In the genomic region with DNA sequence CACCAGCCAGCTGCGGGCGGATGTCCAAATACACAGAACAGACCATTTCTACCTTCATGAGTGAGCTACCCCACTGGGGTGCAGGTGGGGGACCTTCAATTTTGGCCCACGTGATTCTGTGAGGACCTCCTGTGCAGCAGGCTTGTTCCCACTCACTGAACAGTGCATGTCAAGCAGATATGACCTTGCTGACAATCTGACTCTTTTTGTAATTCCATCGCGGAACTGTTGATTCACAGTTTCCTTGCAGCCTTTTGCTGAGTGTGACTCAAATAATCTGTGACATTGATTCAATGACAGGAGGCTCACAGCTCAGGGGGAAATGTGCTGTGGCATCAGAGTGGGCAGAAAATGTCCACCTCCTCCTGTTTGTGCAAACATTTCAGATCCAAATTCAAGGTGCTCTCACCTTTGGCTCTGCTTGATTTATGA, we compare ENCODE assay signal across 1 cellular context.
TF ChIP-seq lines count a peak whose summit lies in the region.

No MANE protein-coding gene starts in this region.

TF ChIP-seq in HEK293, 187 proteins besides CTCF, POLR2A, EP300 and RAD21 (continued from another document):
- TF ChIP-seq ZNF544 (tag by site-specific recombination; IDR thresholded peaks at IDR 0.05) (no peak), BCL11A (tag by site-specific recombination; IDR thresholded peaks at IDR 0.05; ENCODE audit: low read depth) (no peak), ZNF341 (tag by site-specific recombination; IDR thresholded peaks at IDR 0.05; ENCODE audit: low read depth) (no peak), ZBTB8A (tag by site-specific recombination; IDR thresholded peaks at IDR 0.05) (no peak), SCRT2 (tag by site-specific recombination; IDR thresholded peaks at IDR 0.05) (0 out of 2 replicates have a peak, but pooled peaks have one; percentile 29), SALL2 (tag by site-specific recombination; IDR thresholded peaks at IDR 0.05; ENCODE audit: borderline replicate concordance) (no peak), WT1 (tag by site-specific recombination; IDR thresholded peaks at IDR 0.05) (no peak), YY1 (tag by site-specific recombination; IDR thresholded peaks at IDR 0.05) (no peak), ZFHX2 (tag by site-specific recombination; conservative IDR thresholded peaks at IDR 0.05) (peak; percentile 49; the same call in 1 of the 2 replicates), YY2 (tag by site-specific recombination; IDR thresholded peaks at IDR 0.05) (no peak), ZNF2 (tag by site-specific recombination; IDR thresholded peaks at IDR 0.05) (no peak), ZNF521 (tag by site-specific recombination; IDR thresholded peaks at IDR 0.05) (no peak), GLIS1 (tag by site-specific recombination; IDR thresholded peaks at IDR 0.05) (peak; percentile 86), REPIN1 (tag by site-specific recombination; IDR thresholded peaks at IDR 0.05; ENCODE audit: low read depth) (no peak), PRDM1 (tag by site-specific recombination; IDR thresholded peaks at IDR 0.05) (no peak), ZNF624 (tag by site-specific recombination; IDR thresholded peaks at IDR 0.05) (no peak), ZNF776 (tag by site-specific recombination; IDR thresholded peaks at IDR 0.05; ENCODE audit: borderline replicate concordance) (no peak), ZNF175 (tag by site-specific recombination; IDR thresholded peaks at IDR 0.05) (no peak), ZNF133 (tag by site-specific recombination; IDR thresholded peaks at IDR 0.05) (no peak), ZIC2 (tag by site-specific recombination; IDR thresholded peaks at IDR 0.05) (peak; percentile 37)
- TF ChIP-seq, protein P1, sequence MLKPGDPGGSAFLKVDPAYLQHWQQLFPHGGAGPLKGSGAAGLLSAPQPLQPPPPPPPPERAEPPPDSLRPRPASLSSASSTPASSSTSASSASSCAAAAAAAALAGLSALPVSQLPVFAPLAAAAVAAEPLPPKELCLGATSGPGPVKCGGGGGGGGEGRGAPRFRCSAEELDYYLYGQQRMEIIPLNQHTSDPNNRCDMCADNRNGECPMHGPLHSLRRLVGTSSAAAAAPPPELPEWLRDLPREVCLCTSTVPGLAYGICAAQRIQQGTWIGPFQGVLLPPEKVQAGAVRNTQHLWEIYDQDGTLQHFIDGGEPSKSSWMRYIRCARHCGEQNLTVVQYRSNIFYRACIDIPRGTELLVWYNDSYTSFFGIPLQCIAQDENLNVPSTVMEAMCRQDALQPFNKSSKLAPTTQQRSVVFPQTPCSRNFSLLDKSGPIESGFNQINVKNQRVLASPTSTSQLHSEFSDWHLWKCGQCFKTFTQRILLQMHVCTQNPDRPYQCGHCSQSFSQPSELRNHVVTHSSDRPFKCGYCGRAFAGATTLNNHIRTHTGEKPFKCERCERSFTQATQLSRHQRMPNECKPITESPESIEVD (tag by site-specific recombination; IDR thresholded peaks at IDR 0.05) = no peak
- TF ChIP-seq, protein P2, sequence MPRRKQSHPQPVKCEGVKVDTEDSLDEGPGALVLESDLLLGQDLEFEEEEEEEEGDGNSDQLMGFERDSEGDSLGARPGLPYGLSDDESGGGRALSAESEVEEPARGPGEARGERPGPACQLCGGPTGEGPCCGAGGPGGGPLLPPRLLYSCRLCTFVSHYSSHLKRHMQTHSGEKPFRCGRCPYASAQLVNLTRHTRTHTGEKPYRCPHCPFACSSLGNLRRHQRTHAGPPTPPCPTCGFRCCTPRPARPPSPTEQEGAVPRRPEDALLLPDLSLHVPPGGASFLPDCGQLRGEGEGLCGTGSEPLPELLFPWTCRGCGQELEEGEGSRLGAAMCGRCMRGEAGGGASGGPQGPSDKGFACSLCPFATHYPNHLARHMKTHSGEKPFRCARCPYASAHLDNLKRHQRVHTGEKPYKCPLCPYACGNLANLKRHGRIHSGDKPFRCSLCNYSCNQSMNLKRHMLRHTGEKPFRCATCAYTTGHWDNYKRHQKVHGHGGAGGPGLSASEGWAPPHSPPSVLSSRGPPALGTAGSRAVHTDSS (tag by site-specific recombination; IDR thresholded peaks at IDR 0.05) = no peak
- TF ChIP-seq, protein P3, sequence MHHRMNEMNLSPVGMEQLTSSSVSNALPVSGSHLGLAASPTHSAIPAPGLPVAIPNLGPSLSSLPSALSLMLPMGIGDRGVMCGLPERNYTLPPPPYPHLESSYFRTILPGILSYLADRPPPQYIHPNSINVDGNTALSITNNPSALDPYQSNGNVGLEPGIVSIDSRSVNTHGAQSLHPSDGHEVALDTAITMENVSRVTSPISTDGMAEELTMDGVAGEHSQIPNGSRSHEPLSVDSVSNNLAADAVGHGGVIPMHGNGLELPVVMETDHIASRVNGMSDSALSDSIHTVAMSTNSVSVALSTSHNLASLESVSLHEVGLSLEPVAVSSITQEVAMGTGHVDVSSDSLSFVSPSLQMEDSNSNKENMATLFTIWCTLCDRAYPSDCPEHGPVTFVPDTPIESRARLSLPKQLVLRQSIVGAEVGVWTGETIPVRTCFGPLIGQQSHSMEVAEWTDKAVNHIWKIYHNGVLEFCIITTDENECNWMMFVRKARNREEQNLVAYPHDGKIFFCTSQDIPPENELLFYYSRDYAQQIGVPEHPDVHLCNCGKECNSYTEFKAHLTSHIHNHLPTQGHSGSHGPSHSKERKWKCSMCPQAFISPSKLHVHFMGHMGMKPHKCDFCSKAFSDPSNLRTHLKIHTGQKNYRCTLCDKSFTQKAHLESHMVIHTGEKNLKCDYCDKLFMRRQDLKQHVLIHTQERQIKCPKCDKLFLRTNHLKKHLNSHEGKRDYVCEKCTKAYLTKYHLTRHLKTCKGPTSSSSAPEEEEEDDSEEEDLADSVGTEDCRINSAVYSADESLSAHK (tag by site-specific recombination; IDR thresholded peaks at IDR 0.05) = no peak
